In the genomic region with DNA sequence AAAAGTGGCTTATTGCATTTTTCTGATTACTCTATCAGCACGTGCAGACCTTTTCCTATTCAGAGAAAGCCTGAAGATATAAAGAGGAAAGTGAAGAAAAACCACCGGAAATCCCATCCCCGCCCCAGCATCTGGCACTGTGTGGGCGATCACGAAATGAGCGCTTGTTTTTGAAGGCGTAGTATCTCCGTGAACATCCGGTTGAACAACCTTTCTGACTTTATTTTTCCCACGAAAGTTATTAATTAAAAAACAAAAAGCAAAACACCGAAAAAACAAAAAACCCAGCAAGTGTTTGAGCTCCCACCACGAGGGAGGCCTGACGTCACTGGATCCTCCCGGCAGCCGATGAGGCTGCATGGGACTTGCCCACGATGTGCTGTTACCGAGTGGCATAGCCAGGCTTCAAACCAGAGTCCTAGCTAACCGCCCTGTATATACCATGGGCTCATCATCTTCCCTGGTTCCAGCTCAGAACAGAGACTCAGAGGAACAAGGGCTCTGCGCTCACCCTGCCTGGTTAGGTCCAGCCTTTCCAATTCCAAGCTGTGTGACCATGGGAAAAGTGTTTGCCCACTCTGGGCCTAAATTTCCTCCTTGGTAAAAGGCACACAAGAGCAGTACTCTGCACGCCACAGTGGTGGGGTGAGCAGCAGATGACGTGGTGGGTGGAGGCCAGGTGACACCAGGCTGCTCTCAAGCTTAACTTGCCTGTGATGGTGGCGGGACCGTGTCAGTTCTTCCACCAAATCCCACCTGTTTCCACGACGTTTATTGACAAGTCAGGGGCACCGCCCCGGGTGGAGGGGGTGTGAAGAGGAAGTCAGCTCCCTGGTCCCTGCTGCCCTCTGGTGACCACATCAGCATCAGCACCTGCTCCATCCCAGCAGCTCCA, we compare ENCODE assay signal across 1 cellular context.
TF ChIP-seq lines count a peak whose summit lies in the region.

No MANE protein-coding gene starts in this region.

TF ChIP-seq in HepG2, 621 proteins besides CTCF, POLR2A, EP300 and RAD21 (continued from another document and continues in another):
- TF ChIP-seq, protein P1, sequence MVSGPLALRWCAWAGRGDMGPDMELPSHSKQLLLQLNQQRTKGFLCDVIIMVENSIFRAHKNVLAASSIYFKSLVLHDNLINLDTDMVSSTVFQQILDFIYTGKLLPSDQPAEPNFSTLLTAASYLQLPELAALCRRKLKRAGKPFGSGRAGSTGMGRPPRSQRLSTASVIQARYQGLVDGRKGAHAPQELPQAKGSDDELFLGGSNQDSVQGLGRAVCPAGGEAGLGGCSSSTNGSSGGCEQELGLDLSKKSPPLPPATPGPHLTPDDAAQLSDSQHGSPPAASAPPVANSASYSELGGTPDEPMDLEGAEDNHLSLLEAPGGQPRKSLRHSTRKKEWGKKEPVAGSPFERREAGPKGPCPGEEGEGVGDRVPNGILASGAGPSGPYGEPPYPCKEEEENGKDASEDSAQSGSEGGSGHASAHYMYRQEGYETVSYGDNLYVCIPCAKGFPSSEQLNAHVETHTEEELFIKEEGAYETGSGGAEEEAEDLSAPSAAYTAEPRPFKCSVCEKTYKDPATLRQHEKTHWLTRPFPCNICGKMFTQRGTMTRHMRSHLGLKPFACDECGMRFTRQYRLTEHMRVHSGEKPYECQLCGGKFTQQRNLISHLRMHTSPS (CRISPR knock-in tag; IDR thresholded peaks at IDR 0.05; ENCODE audit: low read depth): no peak
- TF ChIP-seq, protein P2, sequence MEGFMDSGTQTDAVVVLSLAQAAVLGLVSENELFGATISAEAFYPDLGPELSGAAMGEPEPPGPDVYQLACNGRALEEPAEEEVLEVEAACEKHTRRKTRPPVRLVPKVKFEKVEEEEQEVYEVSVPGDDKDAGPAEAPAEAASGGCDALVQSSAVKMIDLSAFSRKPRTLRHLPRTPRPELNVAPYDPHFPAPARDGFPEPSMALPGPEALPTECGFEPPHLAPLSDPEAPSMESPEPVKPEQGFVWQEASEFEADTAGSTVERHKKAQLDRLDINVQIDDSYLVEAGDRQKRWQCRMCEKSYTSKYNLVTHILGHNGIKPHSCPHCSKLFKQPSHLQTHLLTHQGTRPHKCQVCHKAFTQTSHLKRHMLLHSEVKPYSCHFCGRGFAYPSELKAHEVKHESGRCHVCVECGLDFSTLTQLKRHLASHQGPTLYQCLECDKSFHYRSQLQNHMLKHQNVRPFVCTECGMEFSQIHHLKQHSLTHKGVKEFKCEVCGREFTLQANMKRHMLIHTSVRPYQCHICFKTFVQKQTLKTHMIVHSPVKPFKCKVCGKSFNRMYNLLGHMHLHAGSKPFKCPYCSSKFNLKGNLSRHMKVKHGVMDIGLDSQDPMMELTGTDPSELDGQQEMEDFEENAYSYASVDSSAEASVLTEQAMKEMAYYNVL (CRISPR knock-in tag; IDR thresholded peaks at IDR 0.05; ENCODE audit: borderline replicate concordance): no peak; the same call in 1 of the 2 replicates
- peak; percentile 48; the same call in 1 of the 2 replicates for TF ChIP-seq ZNF614 (CRISPR knock-in tag; IDR thresholded peaks at IDR 0.05; ENCODE audit: borderline replicate concordance)
- TF ChIP-seq NCOA1 (CRISPR knock-in tag; IDR thresholded peaks at IDR 0.05): no peak
- TF ChIP-seq, protein P3, sequence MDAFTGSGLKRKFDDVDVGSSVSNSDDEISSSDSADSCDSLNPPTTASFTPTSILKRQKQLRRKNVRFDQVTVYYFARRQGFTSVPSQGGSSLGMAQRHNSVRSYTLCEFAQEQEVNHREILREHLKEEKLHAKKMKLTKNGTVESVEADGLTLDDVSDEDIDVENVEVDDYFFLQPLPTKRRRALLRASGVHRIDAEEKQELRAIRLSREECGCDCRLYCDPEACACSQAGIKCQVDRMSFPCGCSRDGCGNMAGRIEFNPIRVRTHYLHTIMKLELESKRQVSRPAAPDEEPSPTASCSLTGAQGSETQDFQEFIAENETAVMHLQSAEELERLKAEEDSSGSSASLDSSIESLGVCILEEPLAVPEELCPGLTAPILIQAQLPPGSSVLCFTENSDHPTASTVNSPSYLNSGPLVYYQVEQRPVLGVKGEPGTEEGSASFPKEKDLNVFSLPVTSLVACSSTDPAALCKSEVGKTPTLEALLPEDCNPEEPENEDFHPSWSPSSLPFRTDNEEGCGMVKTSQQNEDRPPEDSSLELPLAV (CRISPR knock-in tag; conservative IDR thresholded peaks at IDR 0.05; ENCODE audit: low read depth): no peak
- TF ChIP-seq THAP11 (CRISPR knock-in tag; IDR thresholded peaks at IDR 0.05): peak; percentile 40; the same call in 1 of the 2 replicates
- TF ChIP-seq, protein P4, sequence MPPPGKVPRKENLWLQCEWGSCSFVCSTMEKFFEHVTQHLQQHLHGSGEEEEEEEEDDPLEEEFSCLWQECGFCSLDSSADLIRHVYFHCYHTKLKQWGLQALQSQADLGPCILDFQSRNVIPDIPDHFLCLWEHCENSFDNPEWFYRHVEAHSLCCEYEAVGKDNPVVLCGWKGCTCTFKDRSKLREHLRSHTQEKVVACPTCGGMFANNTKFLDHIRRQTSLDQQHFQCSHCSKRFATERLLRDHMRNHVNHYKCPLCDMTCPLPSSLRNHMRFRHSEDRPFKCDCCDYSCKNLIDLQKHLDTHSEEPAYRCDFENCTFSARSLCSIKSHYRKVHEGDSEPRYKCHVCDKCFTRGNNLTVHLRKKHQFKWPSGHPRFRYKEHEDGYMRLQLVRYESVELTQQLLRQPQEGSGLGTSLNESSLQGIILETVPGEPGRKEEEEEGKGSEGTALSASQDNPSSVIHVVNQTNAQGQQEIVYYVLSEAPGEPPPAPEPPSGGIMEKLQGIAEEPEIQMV (CRISPR knock-in tag; IDR thresholded peaks at IDR 0.05; ENCODE audit: low read depth): no peak
- 0 out of 2 replicates have a peak, but pooled peaks have one; percentile 47 for TF ChIP-seq ZNF598 (CRISPR knock-in tag; IDR thresholded peaks at IDR 0.05; ENCODE audit: borderline replicate concordance)
- TF ChIP-seq, protein P5, sequence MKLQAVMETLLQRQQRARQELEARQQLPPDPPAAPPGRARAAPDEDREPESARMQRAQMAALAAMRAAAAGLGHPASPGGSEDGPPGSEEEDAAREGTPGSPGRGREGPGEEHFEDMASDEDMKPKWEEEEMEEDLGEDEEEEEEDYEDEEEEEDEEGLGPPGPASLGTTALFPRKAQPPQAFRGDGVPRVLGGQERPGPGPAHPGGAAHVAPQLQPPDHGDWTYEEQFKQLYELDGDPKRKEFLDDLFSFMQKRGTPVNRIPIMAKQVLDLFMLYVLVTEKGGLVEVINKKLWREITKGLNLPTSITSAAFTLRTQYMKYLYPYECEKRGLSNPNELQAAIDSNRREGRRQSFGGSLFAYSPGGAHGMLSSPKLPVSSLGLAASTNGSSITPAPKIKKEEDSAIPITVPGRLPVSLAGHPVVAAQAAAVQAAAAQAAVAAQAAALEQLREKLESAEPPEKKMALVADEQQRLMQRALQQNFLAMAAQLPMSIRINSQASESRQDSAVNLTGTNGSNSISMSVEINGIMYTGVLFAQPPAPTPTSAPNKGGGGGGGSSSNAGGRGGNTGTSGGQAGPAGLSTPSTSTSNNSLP (IDR thresholded peaks at IDR 0.05; ENCODE audit: low read depth, low read length): 0 out of 2 replicates have a peak, but pooled peaks have one; percentile 25
- TF ChIP-seq NFE2L1 (CRISPR knock-in tag; IDR thresholded peaks at IDR 0.05; ENCODE audit: borderline replicate concordance): no peak
- no peak for TF ChIP-seq AGO1 (IDR thresholded peaks at IDR 0.05; ENCODE audit: low read depth, low read length, poor library complexity, severe bottlenecking)
- no peak for TF ChIP-seq ZNF557 (CRISPR knock-in tag; IDR thresholded peaks at IDR 0.05)
- no peak for TF ChIP-seq TARDBP (CRISPR knock-in tag; IDR thresholded peaks at IDR 0.05)
- TF ChIP-seq ZNF335 (CRISPR knock-in tag; IDR thresholded peaks at IDR 0.05): no peak
- TF ChIP-seq ZNF768 (CRISPR knock-in tag; IDR thresholded peaks at IDR 0.05): peak; percentile 99
- no peak for TF ChIP-seq GTF3A (CRISPR knock-in tag; conservative IDR thresholded peaks at IDR 0.05)
- TF ChIP-seq FOXO1 (CRISPR knock-in tag; IDR thresholded peaks at IDR 0.05): 0 out of 2 replicates have a peak, but pooled peaks have one; percentile 30
- TF ChIP-seq, protein P6, sequence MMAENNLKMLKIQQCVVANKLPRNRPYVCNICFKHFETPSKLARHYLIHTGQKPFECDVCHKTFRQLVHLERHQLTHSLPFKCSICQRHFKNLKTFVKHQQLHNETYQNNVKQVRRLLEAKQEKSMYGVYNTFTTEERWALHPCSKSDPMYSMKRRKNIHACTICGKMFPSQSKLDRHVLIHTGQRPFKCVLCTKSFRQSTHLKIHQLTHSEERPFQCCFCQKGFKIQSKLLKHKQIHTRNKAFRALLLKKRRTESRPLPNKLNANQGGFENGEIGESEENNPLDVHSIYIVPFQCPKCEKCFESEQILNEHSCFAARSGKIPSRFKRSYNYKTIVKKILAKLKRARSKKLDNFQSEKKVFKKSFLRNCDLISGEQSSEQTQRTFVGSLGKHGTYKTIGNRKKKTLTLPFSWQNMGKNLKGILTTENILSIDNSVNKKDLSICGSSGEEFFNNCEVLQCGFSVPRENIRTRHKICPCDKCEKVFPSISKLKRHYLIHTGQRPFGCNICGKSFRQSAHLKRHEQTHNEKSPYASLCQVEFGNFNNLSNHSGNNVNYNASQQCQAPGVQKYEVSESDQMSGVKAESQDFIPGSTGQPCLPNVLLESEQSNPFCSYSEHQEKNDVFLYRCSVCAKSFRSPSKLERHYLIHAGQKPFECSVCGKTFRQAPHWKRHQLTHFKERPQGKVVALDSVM (CRISPR knock-in tag; IDR thresholded peaks at IDR 0.05): no peak
- no peak for TF ChIP-seq MAFF (IDR thresholded peaks at IDR 0.05; ENCODE audit: low read depth, low read length)
- no peak; the same call in 1 of the 2 replicates for TF ChIP-seq ZNF547 (CRISPR knock-in tag; IDR thresholded peaks at IDR 0.05)
- no peak for TF ChIP-seq ZNF780A (CRISPR knock-in tag; IDR thresholded peaks at IDR 0.05)
- TF ChIP-seq ETV6 (CRISPR knock-in tag; conservative IDR thresholded peaks at IDR 0.05): no peak
- no peak for TF ChIP-seq AGO2 (optimal IDR thresholded peaks at IDR 0.05; ENCODE audit: low read depth, low read length)
- TF ChIP-seq, protein P7, sequence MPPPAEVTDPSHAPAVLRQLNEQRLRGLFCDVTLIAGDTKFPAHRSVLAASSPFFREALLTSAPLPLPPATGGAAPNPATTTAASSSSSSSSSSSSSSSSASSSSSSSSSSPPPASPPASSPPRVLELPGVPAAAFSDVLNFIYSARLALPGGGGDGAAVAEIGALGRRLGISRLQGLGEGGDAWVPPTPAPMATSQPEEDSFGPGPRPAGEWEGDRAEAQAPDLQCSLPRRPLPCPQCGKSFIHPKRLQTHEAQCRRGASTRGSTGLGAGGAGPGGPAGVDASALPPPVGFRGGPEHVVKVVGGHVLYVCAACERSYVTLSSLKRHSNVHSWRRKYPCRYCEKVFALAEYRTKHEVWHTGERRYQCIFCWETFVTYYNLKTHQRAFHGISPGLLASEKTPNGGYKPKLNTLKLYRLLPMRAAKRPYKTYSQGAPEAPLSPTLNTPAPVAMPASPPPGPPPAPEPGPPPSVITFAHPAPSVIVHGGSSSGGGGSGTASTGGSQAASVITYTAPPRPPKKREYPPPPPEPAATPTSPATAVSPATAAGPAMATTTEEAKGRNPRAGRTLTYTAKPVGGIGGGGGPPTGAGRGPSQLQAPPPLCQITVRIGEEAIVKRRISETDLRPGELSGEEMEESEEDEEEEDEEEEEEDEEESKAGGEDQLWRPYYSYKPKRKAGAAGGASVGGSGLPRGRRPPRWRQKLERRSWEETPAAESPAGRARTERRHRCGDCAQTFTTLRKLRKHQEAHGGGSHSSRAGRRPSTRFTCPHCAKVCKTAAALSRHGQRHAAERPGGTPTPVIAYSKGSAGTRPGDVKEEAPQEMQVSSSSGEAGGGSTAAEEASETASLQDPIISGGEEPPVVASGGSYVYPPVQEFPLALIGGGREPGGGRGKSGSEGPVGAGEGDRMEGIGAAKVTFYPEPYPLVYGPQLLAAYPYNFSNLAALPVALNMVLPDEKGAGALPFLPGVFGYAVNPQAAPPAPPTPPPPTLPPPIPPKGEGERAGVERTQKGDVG (CRISPR knock-in tag; IDR thresholded peaks at IDR 0.05; ENCODE audit: borderline replicate concordance): no peak
- TF ChIP-seq, protein P8, sequence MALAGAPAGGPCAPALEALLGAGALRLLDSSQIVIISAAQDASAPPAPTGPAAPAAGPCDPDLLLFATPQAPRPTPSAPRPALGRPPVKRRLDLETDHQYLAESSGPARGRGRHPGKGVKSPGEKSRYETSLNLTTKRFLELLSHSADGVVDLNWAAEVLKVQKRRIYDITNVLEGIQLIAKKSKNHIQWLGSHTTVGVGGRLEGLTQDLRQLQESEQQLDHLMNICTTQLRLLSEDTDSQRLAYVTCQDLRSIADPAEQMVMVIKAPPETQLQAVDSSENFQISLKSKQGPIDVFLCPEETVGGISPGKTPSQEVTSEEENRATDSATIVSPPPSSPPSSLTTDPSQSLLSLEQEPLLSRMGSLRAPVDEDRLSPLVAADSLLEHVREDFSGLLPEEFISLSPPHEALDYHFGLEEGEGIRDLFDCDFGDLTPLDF (CRISPR knock-in tag; IDR thresholded peaks at IDR 0.05): no peak
- TF ChIP-seq ZMAT3 (CRISPR knock-in tag; conservative IDR thresholded peaks at IDR 0.05): no peak
- TF ChIP-seq FOXJ3 (CRISPR knock-in tag; IDR thresholded peaks at IDR 0.05; ENCODE audit: borderline replicate concordance): no peak
- no peak for TF ChIP-seq ZBTB8A (CRISPR knock-in tag; IDR thresholded peaks at IDR 0.05; ENCODE audit: borderline replicate concordance, low read depth)
- no peak for TF ChIP-seq ZNF607 (CRISPR knock-in tag; IDR thresholded peaks at IDR 0.05; ENCODE audit: borderline replicate concordance)
- no peak for TF ChIP-seq ZNF749 (CRISPR knock-in tag; IDR thresholded peaks at IDR 0.05; ENCODE audit: borderline replicate concordance)
- TF ChIP-seq MYC (CRISPR knock-in tag; IDR thresholded peaks at IDR 0.05; ENCODE audit: borderline replicate concordance): no peak
- TF ChIP-seq MIXL1 (CRISPR knock-in tag; IDR thresholded peaks at IDR 0.05): 0 out of 2 replicates have a peak, but pooled peaks have one; percentile 45
- TF ChIP-seq RXRB (CRISPR knock-in tag; IDR thresholded peaks at IDR 0.05; ENCODE audit: borderline replicate concordance): no peak
- no peak for TF ChIP-seq EHMT2 (IDR thresholded peaks at IDR 0.05; ENCODE audit: borderline replicate concordance, low read depth, low read length)
- 0 out of 2 replicates have a peak, but pooled peaks have one; percentile 47 for TF ChIP-seq ZNF253 (CRISPR knock-in tag; IDR thresholded peaks at IDR 0.05; ENCODE audit: borderline replicate concordance)
- no peak for TF ChIP-seq JUNB (CRISPR knock-in tag; IDR thresholded peaks at IDR 0.05; ENCODE audit: borderline replicate concordance)
- no peak for TF ChIP-seq ONECUT2 (CRISPR knock-in tag; IDR thresholded peaks at IDR 0.05)
- no peak for TF ChIP-seq CBX2 (IDR thresholded peaks at IDR 0.05; ENCODE audit: low read depth, low read length)
- TF ChIP-seq CBX2 (CRISPR knock-in tag; IDR thresholded peaks at IDR 0.05; ENCODE audit: low read depth): no peak
- no peak for TF ChIP-seq ZNF558 (CRISPR knock-in tag; IDR thresholded peaks at IDR 0.05; ENCODE audit: borderline replicate concordance)
- TF ChIP-seq KDM2A (CRISPR knock-in tag; IDR thresholded peaks at IDR 0.05; ENCODE audit: borderline replicate concordance, low read depth): no peak; the same call in 1 of the 2 replicates
- TF ChIP-seq MBD4 (IDR thresholded peaks at IDR 0.05; ENCODE audit: borderline replicate concordance, low read length): no peak
- no peak for TF ChIP-seq ZNF292 (CRISPR knock-in tag; IDR thresholded peaks at IDR 0.05; ENCODE audit: borderline replicate concordance, low read depth)
- 0 out of 2 replicates have a peak, but pooled peaks have one; percentile 29 for TF ChIP-seq SAP130 (CRISPR knock-in tag; IDR thresholded peaks at IDR 0.05; ENCODE audit: low read depth)
